In the genomic region with DNA sequence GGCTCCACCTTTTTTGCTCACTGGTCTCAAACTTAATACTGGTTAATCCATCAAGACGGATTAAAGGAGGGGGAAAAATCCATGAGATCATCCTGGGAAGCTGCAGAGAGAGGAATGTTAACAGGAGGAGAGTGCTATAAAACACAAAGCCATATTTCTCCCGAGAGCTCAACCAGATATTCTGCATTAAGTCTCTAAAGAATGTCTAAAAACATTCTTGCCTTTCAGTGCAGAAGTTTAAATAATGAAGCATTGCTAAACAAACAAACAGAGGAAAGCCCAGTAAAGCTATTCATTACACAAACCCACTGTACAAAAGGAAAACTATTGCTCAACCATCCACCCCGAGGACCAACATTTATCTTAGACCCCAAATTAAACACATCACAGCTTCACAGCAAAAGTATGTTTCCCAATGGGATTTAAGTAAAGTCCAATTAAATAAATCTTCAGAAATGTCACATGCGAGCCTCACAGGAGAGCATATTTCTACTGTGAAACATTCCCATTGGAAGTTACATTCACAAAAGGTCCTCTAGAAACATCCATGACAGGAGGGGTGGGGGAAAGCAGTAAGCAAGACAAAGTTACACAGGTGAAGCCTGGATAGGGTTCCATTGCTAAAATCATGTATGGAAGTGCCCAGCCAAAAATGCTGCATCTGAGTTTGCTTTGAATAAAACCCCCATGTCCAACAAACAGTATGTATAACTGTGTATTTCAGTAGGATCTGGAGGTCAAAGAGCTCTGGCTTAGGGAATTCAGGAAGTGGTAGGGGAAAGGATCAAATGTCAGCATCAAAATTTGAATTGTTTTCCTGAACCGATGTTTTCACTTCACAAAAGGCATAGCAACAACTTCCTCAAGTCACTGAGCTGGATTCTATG, we compare ENCODE assay signal across 11 cellular contexts. TPM values are rescaled to one million over a fixed set of nuclear protein-coding genes. Genes with fewer than 3 reads are reported as not detected.
DNase-seq lines count a peak whose midpoint lies in the region; TF ChIP-seq lines count a peak whose summit lies in the region.
"Had no signal": no experiment of that assay in that cellular context is flagged by ENCODE, and none has a peak within 500 bp of the region (broad histone marks: within the 10 kb centered on the region; RNA-seq: fewer than 3 reads in every experiment).

No MANE protein-coding gene starts in this region.

- TF ChIP-seq POLR2A in breast epithelium (IDR thresholded peaks at IDR 0.05), result no peak
- no peak for TF ChIP-seq POLR2A in spleen (IDR thresholded peaks at IDR 0.05)

- H3K9me3 ChIP-seq in breast epithelium, result no peaks in the 10 kb centered on the region
- peaks cover 0 to 8% (median 7%) of the 10 kb centered on the region in 8 donors for H3K9me3 ChIP-seq in spleen
- H3K9me3 ChIP-seq: adrenal gland had no signal

- H3K4me3 Mint-ChIP-seq in HFFc6 (peak overlapping the region; percentile 43), mesothelial cell of epicardium (no peak overlapping the region)

- H3K27me3 Mint-ChIP-seq in HFFc6 (ENCODE audit: insufficient read depth), result no peaks in the 10 kb centered on the region
- H3K27me3 Mint-ChIP-seq in mesothelial cell of epicardium (ENCODE audit: low read depth), result no peaks in the 10 kb centered on the region

- H3K36me3 Mint-ChIP-seq in HFFc6 (ENCODE audit: low read depth), result peaks cover 73% of the 10 kb centered on the region
- no peaks in the 10 kb centered on the region for H3K36me3 Mint-ChIP-seq in mesothelial cell of epicardium

- no peaks in the 10 kb centered on the region for H3K36me3 ChIP-seq in breast epithelium
- peaks cover 0 to 7% (median 1%) of the 10 kb centered on the region in 6 donors for H3K36me3 ChIP-seq in spleen
- H3K36me3 ChIP-seq: adrenal gland had no signal

- no peaks in the 10 kb centered on the region for H3K27me3 ChIP-seq in breast epithelium
- no peaks in the 10 kb centered on the region for H3K27me3 ChIP-seq in spleen (replicated peaks in 1 of 7)
- H3K27me3 ChIP-seq: adrenal gland had no signal

- no peak for TF ChIP-seq CTCF in HFFc6 (IDR thresholded peaks at IDR 0.05)
- TF ChIP-seq CTCF in breast epithelium (IDR thresholded peaks at IDR 0.05), result no peak
- no peak for TF ChIP-seq CTCF in mesothelial cell of epicardium (IDR thresholded peaks at IDR 0.05; ENCODE audit: unreplicated experiment)
- TF ChIP-seq CTCF in spleen (IDR thresholded peaks at IDR 0.05 in 8 of 11, conservative IDR thresholded peaks at IDR 0.05 in 3 of 11), result no peak

- H3K4me1 Mint-ChIP-seq in HFFc6 (ENCODE audit: low read depth), result peaks cover 100% of the 10 kb centered on the region
- H3K4me1 Mint-ChIP-seq in mesothelial cell of epicardium, result peaks cover 66% of the 10 kb centered on the region

- H3K27ac ChIP-seq in breast epithelium (peak overlapping the region; percentile 44 to 62), spleen (no peak overlapping the region)

- intact Hi-C loops in breast epithelium (cut with DNase I; ENCODE audit: low total_unique reads) (no loop called here), spleen (cut with DNase I; ENCODE audit: low total_unique reads) (no loop called here)

- H3K4me3 ChIP-seq in breast epithelium, result no peak overlapping the region
- H3K4me3 ChIP-seq in spleen, result no peak overlapping the region
- H3K4me3 ChIP-seq: adrenal gland had no signal

- H3K27ac Mint-ChIP-seq in HFFc6, result peak overlapping the region; percentile 79
- H3K27ac Mint-ChIP-seq in mesothelial cell of epicardium, result peak overlapping the region; percentile 84

- 59 to 71% (median 62%) methylated on average over 5 of the region's 5 CpGs for WGBS in spleen, 5 donors

- peak; percentile 77 for DNase-seq in AG08395 (ENCODE audit: low spot score)
- peak; percentile 93 for DNase-seq in HFFc6
- DNase-seq in breast epithelium (ENCODE audit: low spot score in 2 of 2), result no peak
- DNase-seq in mesothelial cell of epicardium (ENCODE audit: low spot score in 2 of 2, unreplicated experiment in 2 of 2), result no peak
- no peak for DNase-seq in NCI-H2029 (lab: John Stamatoyannopoulos, UW)
- DNase-seq in spleen, result no peak
- DNase-seq in NCI-H1436 (lab: John Stamatoyannopoulos, UW), result no peak
- no peak for DNase-seq in RKO (ENCODE audit: low spot score)
- DNase-seq: adrenal gland, DMS79, NCI-H345 had no signal

- peaks cover 9% of the 10 kb centered on the region for H3K9me3 Mint-ChIP-seq in HFFc6
- no peaks in the 10 kb centered on the region for H3K9me3 Mint-ChIP-seq in mesothelial cell of epicardium

- no peaks in the 10 kb centered on the region for H3K4me1 ChIP-seq in breast epithelium
- peaks cover 0 to 63% (median 17%) of the 10 kb centered on the region in 6 donors for H3K4me1 ChIP-seq in spleen

RNA-seq across cellular contexts. Expression of gene DUSP10, which starts 23.3 kb away (rescaled TPM):
- 10 to 100 TPM; 30.5 to 48.9 (median 43.8) TPM for total RNA-seq in HFFc6 (2021; fragmentation: NEBNext Ultra II Directional; extraction: Animal tissue kit (Norgen Biotek cat#: 25700))
- total RNA-seq in breast epithelium, result 10 to 100 TPM; 15.5 to 33.2 (median 28.2) TPM
- total RNA-seq in mesothelial cell of epicardium, result 3.5 to 4.0 TPM (median 3.7 TPM) in 3 replicates
- 10 to 100 TPM in 1 of 7 donors, 1 to 10 TPM in 6; 6.6 to 11.9 (median 7.6) TPM for total RNA-seq in spleen
- 1 to 10 TPM; 3.4 to 7.4 (median 4.4) TPM for polyA plus RNA-seq in spleen

Comparison
In these comparisons a context has a peak if more than half of its experiments do, and no peak if none do; other contexts are left out.
1. DNase-seq: peak in AG08395 (single experiment) and HFFc6 (single experiment); none in breast epithelium (0 of 2), mesothelial cell of epicardium (0 of 2), NCI-H2029 (single experiment), spleen (single experiment), NCI-H1436 (single experiment) and RKO (single experiment).
2. H3K27ac ChIP-seq: peak in breast epithelium (2 of 2); none in spleen (0 of 8).